In the genomic region with DNA sequence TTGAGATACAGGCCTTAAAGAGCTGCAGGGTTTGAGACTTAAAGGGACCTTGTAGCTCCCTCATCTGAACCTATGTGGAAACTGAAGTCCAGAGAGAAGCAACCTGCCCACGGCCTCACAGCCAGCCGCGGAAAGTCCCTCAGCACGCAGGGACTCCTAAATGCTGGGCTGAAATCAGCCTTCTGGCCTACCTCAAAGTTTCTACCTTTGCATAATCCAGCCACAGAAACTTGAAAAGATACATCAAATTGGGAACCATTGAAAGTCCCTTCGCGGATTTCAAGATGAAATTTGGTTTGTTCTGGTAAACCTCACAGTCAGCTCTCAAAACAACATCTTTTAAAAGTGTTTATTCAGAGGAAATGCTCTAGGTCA, we compare ENCODE assay signal across 11 cellular contexts.
DNase-seq lines count a peak whose midpoint lies in the region; ATAC-seq, FAIRE-seq and TF ChIP-seq lines count a peak whose summit lies in the region.
"Had no signal": no experiment of that assay in that cellular context is flagged by ENCODE, and none has a peak within 500 bp of the region (broad histone marks: within the 10 kb centered on the region; RNA-seq: fewer than 3 reads in every experiment).

No MANE protein-coding gene starts in this region.

- no peak for TF ChIP-seq POLR2A in GM12892 (IDR thresholded peaks at IDR 0.05; ENCODE audit: low read depth, low read length)

- DNase-seq in GM12892 (ENCODE audit: insufficient read length) (no peak), AML-193 (lab: John Stamatoyannopoulos, UW) (no peak), NCI-H446 treated with DMSO at 0.1 percent for 48 hours (lab: John Stamatoyannopoulos, UW) (no peak), DMS 273 treated with DMSO at 0.1 percent for 48 hours (lab: John Stamatoyannopoulos, UW) (no peak), NCI-H187 (lab: John Stamatoyannopoulos, UW) (no peak)
- peak; percentile 59 for DNase-seq in activated naive CD8-positive, alpha-beta T cell treated with anti-CD3 and anti-CD28 coated beads for 36 hours
- DNase-seq: CD4-positive, CD25-positive, alpha-beta regulatory T cell; NCI-H345 had no signal

- H3K27ac Mint-ChIP-seq in activated naive CD8-positive, alpha-beta T cell treated with anti-CD3 and anti-CD28 coated beads for 36 hours: peak overlapping the region; percentile 69
- H3K27ac Mint-ChIP-seq: brain had no signal

- peak; percentile 86 for ATAC-seq in GM19397 (IDR thresholded peaks at IDR 0.05; ENCODE audit: unreplicated experiment)
- ATAC-seq in HG03045 (IDR thresholded peaks at IDR 0.05; ENCODE audit: unreplicated experiment): peak; percentile 85

- H3K9me3 Mint-ChIP-seq in activated naive CD8-positive, alpha-beta T cell treated with anti-CD3 and anti-CD28 coated beads for 36 hours: peaks cover 7% of the 10 kb centered on the region

- FAIRE-seq in GM12892 (lab: Jason Lieb, UNC): peak; percentile 27

- no peaks in the 10 kb centered on the region for H3K27me3 Mint-ChIP-seq in activated naive CD8-positive, alpha-beta T cell treated with anti-CD3 and anti-CD28 coated beads for 36 hours
- H3K27me3 Mint-ChIP-seq: brain; CD4-positive, CD25-positive, alpha-beta regulatory T cell had no signal

- peaks cover 3% of the 10 kb centered on the region for H3K36me3 Mint-ChIP-seq in activated naive CD8-positive, alpha-beta T cell treated with anti-CD3 and anti-CD28 coated beads for 36 hours
- H3K36me3 Mint-ChIP-seq: brain; CD4-positive, CD25-positive, alpha-beta regulatory T cell had no signal

- no peak overlapping the region for H3K4me3 Mint-ChIP-seq in activated naive CD8-positive, alpha-beta T cell treated with anti-CD3 and anti-CD28 coated beads for 36 hours
- H3K4me3 Mint-ChIP-seq: brain; CD4-positive, CD25-positive, alpha-beta regulatory T cell had no signal

- H3K4me1 Mint-ChIP-seq in activated naive CD8-positive, alpha-beta T cell treated with anti-CD3 and anti-CD28 coated beads for 36 hours: peaks cover 13% of the 10 kb centered on the region
- H3K4me1 Mint-ChIP-seq: CD4-positive, CD25-positive, alpha-beta regulatory T cell had no signal
